10 cellular contexts compared by ENCODE assay signal in the genomic region with DNA sequence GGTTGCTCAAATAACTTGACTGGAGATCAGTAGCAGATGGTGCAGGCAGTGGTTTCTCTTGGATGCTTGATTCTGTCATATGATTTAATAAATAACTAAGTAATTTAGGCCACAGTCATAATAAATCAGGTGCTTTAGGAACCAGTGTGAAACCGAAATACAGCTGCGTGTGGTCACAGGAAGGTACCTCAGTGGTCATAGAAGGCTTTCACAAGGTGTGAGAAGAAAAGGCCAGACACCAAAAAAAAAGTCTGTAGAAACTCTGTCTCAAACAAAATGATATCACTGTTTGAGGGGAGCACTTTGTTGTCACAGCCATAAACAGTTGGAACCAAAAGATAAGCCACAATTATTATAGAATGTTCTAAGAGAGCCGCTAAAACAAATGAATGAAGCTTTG.
DNase-seq lines count a peak whose midpoint lies in the region; ATAC-seq lines count a peak whose summit lies in the region.
"Had no signal": no experiment of that assay in that cellular context is flagged by ENCODE, and none has a peak within 500 bp of the region (broad histone marks: within the 10 kb centered on the region; RNA-seq: fewer than 3 reads in every experiment).

No MANE protein-coding gene starts in this region.

- peaks cover 44% of the 10 kb centered on the region for H3K4me1 Mint-ChIP-seq in stimulated activated memory B cell treated with anti-CD40 and anti-IgM and Interleukin-4, amounts not matched to agents 10 μg/mL and 1 μg/mL and 100 μg/mL, for 72 hours

- no peaks in the 10 kb centered on the region for H3K27me3 Mint-ChIP-seq in stimulated activated memory B cell treated with anti-CD40 and anti-IgM and Interleukin-4, amounts not matched to agents 10 μg/mL and 1 μg/mL and 100 μg/mL, for 72 hours

- peak overlapping the region; percentile 32 for H3K4me3 Mint-ChIP-seq in stimulated activated memory B cell treated with anti-CD40 and anti-IgM and Interleukin-4, amounts not matched to agents 10 μg/mL and 1 μg/mL and 100 μg/mL, for 72 hours

- peak; percentile 97 for ATAC-seq in HG02885 (IDR thresholded peaks at IDR 0.05; ENCODE audit: poor library complexity, unreplicated experiment)
- peak; percentile 92 for ATAC-seq in stimulated activated memory B cell treated with anti-CD40 and anti-IgM and Interleukin-4, amounts not matched to agents 10 μg/mL and 1 μg/mL and 100 μg/mL, for 72 hours

- peak overlapping the region; percentile 88 for H3K27ac Mint-ChIP-seq in stimulated activated memory B cell treated with anti-CD40 and anti-IgM and Interleukin-4, amounts not matched to agents 10 μg/mL and 1 μg/mL and 100 μg/mL, for 72 hours

- H3K36me3 Mint-ChIP-seq in stimulated activated memory B cell treated with anti-CD40 and anti-IgM and Interleukin-4, amounts not matched to agents 10 μg/mL and 1 μg/mL and 100 μg/mL, for 72 hours, result peaks cover 9% of the 10 kb centered on the region

- DNase-seq in NK-92 treated with Interleukin-12 subunit alpha and Interleukin-12 subunit beta, amount 100 ng/mL, for 24 hours (lab: John Stamatoyannopoulos, UW), result peak; percentile 58
- DNase-seq in NK-92 (lab: John Stamatoyannopoulos, UW; ENCODE audit: unreplicated experiment) (no peak), NOMO-1 treated with DMSO at 0.1 percent for 48 hours (lab: John Stamatoyannopoulos, UW; ENCODE audit: unreplicated experiment) (peak; percentile 18), SIG-M5 treated with dmso at 0.1 percent for 504 hours (lab: John Stamatoyannopoulos, UW; ENCODE audit: unreplicated experiment) (no peak), HuH-7.5 (ENCODE audit: low spot score) (no peak), germinal center (ENCODE audit: low spot score) (no peak)
- DNase-seq: hypothalamus, NCI-H1436 had no signal

- H3K9me3 Mint-ChIP-seq in stimulated activated memory B cell treated with anti-CD40 and anti-IgM and Interleukin-4, amounts not matched to agents 10 μg/mL and 1 μg/mL and 100 μg/mL, for 72 hours, result no peaks in the 10 kb centered on the region

Comparison
In these comparisons a context has a peak if more than half of its experiments do, and no peak if none do; other contexts are left out.
1. DNase-seq: peak in NK-92 treated with Interleukin-12 subunit alpha and Interleukin-12 subunit beta, amount 100 ng/mL, for 24 hours (single experiment) and NOMO-1 treated with DMSO at 0.1 percent for 48 hours (single experiment); none in NK-92 (single experiment), SIG-M5 treated with dmso at 0.1 percent for 504 hours (single experiment), HuH-7.5 (single experiment) and germinal center (single experiment).